8 cellular contexts compared by ENCODE assay signal in the genomic region with DNA sequence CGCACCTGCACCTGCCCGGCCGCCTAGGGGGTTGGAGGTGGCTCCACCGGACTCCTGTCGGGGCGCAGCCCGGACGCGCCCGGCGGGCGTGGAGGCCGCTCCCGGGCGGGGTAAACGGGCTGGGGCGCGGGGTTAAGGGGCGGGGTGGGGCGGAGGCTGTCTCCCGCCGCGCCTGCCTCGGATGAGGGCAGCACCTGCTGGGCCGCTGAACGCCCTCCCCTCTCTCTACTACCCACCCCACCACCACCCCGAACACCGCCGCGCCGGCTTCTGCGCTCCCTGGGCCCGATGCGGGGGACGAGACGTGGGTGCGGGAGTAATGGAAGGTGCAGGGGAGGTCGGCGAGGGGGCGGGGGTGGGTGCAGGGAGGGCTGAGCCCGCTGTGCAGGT.
DNase-seq lines count a peak whose midpoint lies in the region; ATAC-seq and TF ChIP-seq lines count a peak whose summit lies in the region.

No MANE protein-coding gene starts in this region.

- H3K27me3 ChIP-seq in heart left ventricle = peaks cover 0 to 31% (median 9%) of the 10 kb centered on the region in 9 donors
- H3K27me3 ChIP-seq in transverse colon = peaks cover 12% of the 10 kb centered on the region

- H3K4me3 ChIP-seq in heart left ventricle = peak overlapping the region in 4 of 12 donors; percentile 6 to 25 (median 11)
- H3K4me3 ChIP-seq in transverse colon = peak overlapping the region in 3 of 4 donors; percentile 17 to 42 (median 19)

- peaks cover 30% of the 10 kb centered on the region for H3K4me1 Mint-ChIP-seq in T-helper 17 cell

- H3K27ac ChIP-seq in heart left ventricle = peak overlapping the region in 1 of 12 donors; percentile 28
- H3K27ac ChIP-seq in transverse colon = peak overlapping the region; percentile 40 to 74 (median 67)

- H3K27ac Mint-ChIP-seq in T-helper 17 cell = peak overlapping the region; percentile 89

- H3K4me1 ChIP-seq in heart left ventricle (peaks cover 0 to 18% (median 2%) of the 10 kb centered on the region in 12 donors), transverse colon (peaks cover 0 to 20% (median 14%) of the 10 kb centered on the region in 4 donors)

- H3K9me3 ChIP-seq in heart left ventricle = no peaks in the 10 kb centered on the region
- H3K9me3 ChIP-seq in T-helper 17 cell (ENCODE audit: control insufficient read depth, low read length, poor library complexity, severe bottlenecking) = no peaks in the 10 kb centered on the region
- no peaks in the 10 kb centered on the region for H3K9me3 ChIP-seq in transverse colon

- DNase-seq in heart left ventricle = peak in 1 of 5 donors; percentile 62
- DNase-seq in cardiac septum (ENCODE audit: low spot score) = no peak
- DNase-seq in T-helper 17 cell = peak in 2 of 3 donors; percentile 50 to 60
- DNase-seq in transverse colon = peak; percentile 83
- DNase-seq in HK-2 (ENCODE audit: unreplicated experiment) = no peak

- H3K36me3 ChIP-seq in heart left ventricle (no peaks in the 10 kb centered on the region), transverse colon (no peaks in the 10 kb centered on the region)

- no peaks in the 10 kb centered on the region for H3K27me3 Mint-ChIP-seq in T-helper 17 cell

- peak overlapping the region; percentile 91 for H3K4me3 Mint-ChIP-seq in T-helper 17 cell

- ATAC-seq in heart left ventricle (peak in 3 of 4 donors; percentile 5 to 27 (median 19)), T-helper 17 cell (peak; percentile 67), esophagus mucosa (peak; percentile 72), GM19397 (IDR thresholded peaks at IDR 0.05; ENCODE audit: unreplicated experiment) (no peak), GM18870 (IDR thresholded peaks at IDR 0.05; ENCODE audit: unreplicated experiment) (no peak)

- in situ Hi-C loops in transverse colon (cut with MboI; ENCODE audit: low pct_ligation_motif_present in 1 of 4, low pct_unique_long_range_greater_than_20kb in 1 of 4, low sequenced_read_pairs in 3 of 4) = no loop called here

- peaks cover 4% of the 10 kb centered on the region for H3K36me3 Mint-ChIP-seq in T-helper 17 cell (ENCODE audit: low read depth)

- no peak for TF ChIP-seq POLR2A in heart left ventricle (IDR thresholded peaks at IDR 0.05)
- TF ChIP-seq POLR2A in transverse colon (IDR thresholded peaks at IDR 0.05) = no peak

- 16 to 46% (median 29%) methylated on average over 21 to 41 of the region's 41 CpGs for WGBS in heart left ventricle, 4 donors
- WGBS in transverse colon (ENCODE audit: low coverage in 1 of 2), 2 donors = 20% methylated on average over 26 of the region's 41 CpGs; no CpG with 5 or more reads in 1 of the 2 donors

- intact Hi-C loops in heart left ventricle (cut with DNase I) (no loop called here), cardiac septum (cut with DNase I) (no loop called here), transverse colon (cut with DNase I; ENCODE audit: low total_unique reads) (no loop called here)

- TF ChIP-seq EP300 in transverse colon (IDR thresholded peaks at IDR 0.05; ENCODE audit: low read depth) = no peak

- TF ChIP-seq CTCF in heart left ventricle (IDR thresholded peaks at IDR 0.05) (no peak), transverse colon (IDR thresholded peaks at IDR 0.05) (no peak)

Comparison
In these comparisons a context has a peak if more than half of its experiments do, and no peak if none do; other contexts are left out.
1. ATAC-seq: peak in heart left ventricle (3 of 4), T-helper 17 cell (single experiment) and esophagus mucosa (single experiment); none in GM19397 (single experiment) and GM18870 (single experiment).
2. DNase-seq: peak in T-helper 17 cell (2 of 3) and transverse colon (single experiment); none in cardiac septum (single experiment) and HK-2 (single experiment).